1 cellular context compared by ENCODE assay signal in the genomic region with DNA sequence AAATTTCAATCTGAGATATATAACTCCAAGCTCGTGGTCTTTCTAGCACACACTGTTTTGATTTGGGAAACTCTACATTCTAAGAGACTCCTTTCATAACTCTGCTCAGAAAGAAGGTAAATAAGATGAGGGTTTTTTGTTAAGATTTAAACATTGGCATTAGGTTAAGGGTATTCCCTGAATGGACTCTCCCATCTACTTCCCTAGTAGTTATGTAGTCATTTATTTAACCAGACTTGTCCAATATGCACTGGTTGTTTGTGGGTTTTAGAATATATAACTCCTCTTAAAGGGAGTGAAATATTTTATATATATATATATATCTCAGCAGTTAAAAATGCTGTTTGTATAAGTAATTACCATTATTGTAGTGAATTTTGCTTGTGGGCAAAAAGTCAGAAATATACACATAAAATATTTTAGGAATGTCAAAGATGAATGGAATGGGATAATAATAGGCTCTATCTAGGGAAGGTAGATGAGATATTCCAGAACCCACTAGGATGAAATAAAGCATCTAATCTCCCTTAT.
TF ChIP-seq lines count a peak whose summit lies in the region.

No MANE protein-coding gene starts in this region.

TF ChIP-seq in GM23338, 12 proteins besides CTCF, POLR2A, EP300 and RAD21:
- TF ChIP-seq, protein P1, sequence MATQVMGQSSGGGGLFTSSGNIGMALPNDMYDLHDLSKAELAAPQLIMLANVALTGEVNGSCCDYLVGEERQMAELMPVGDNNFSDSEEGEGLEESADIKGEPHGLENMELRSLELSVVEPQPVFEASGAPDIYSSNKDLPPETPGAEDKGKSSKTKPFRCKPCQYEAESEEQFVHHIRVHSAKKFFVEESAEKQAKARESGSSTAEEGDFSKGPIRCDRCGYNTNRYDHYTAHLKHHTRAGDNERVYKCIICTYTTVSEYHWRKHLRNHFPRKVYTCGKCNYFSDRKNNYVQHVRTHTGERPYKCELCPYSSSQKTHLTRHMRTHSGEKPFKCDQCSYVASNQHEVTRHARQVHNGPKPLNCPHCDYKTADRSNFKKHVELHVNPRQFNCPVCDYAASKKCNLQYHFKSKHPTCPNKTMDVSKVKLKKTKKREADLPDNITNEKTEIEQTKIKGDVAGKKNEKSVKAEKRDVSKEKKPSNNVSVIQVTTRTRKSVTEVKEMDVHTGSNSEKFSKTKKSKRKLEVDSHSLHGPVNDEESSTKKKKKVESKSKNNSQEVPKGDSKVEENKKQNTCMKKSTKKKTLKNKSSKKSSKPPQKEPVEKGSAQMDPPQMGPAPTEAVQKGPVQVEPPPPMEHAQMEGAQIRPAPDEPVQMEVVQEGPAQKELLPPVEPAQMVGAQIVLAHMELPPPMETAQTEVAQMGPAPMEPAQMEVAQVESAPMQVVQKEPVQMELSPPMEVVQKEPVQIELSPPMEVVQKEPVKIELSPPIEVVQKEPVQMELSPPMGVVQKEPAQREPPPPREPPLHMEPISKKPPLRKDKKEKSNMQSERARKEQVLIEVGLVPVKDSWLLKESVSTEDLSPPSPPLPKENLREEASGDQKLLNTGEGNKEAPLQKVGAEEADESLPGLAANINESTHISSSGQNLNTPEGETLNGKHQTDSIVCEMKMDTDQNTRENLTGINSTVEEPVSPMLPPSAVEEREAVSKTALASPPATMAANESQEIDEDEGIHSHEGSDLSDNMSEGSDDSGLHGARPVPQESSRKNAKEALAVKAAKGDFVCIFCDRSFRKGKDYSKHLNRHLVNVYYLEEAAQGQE (IDR thresholded peaks at IDR 0.05; ENCODE audit: unreplicated experiment), result no peak
- TF ChIP-seq CREB1 (CRISPR knock-in tag; IDR thresholded peaks at IDR 0.05; ENCODE audit: low read depth) (no peak), EZH2phosphoT487 (IDR thresholded peaks at IDR 0.05; ENCODE audit: unreplicated experiment) (no peak), ETS1 (IDR thresholded peaks at IDR 0.05) (no peak), JUNB (IDR thresholded peaks at IDR 0.05; ENCODE audit: unreplicated experiment) (no peak), POLR2AphosphoS5 (IDR thresholded peaks at IDR 0.05; ENCODE audit: low read depth) (no peak), NANOG (IDR thresholded peaks at IDR 0.05; ENCODE audit: borderline replicate concordance) (no peak), STAT1 (IDR thresholded peaks at IDR 0.05; ENCODE audit: unreplicated experiment) (no peak)
- TF ChIP-seq, protein P2, sequence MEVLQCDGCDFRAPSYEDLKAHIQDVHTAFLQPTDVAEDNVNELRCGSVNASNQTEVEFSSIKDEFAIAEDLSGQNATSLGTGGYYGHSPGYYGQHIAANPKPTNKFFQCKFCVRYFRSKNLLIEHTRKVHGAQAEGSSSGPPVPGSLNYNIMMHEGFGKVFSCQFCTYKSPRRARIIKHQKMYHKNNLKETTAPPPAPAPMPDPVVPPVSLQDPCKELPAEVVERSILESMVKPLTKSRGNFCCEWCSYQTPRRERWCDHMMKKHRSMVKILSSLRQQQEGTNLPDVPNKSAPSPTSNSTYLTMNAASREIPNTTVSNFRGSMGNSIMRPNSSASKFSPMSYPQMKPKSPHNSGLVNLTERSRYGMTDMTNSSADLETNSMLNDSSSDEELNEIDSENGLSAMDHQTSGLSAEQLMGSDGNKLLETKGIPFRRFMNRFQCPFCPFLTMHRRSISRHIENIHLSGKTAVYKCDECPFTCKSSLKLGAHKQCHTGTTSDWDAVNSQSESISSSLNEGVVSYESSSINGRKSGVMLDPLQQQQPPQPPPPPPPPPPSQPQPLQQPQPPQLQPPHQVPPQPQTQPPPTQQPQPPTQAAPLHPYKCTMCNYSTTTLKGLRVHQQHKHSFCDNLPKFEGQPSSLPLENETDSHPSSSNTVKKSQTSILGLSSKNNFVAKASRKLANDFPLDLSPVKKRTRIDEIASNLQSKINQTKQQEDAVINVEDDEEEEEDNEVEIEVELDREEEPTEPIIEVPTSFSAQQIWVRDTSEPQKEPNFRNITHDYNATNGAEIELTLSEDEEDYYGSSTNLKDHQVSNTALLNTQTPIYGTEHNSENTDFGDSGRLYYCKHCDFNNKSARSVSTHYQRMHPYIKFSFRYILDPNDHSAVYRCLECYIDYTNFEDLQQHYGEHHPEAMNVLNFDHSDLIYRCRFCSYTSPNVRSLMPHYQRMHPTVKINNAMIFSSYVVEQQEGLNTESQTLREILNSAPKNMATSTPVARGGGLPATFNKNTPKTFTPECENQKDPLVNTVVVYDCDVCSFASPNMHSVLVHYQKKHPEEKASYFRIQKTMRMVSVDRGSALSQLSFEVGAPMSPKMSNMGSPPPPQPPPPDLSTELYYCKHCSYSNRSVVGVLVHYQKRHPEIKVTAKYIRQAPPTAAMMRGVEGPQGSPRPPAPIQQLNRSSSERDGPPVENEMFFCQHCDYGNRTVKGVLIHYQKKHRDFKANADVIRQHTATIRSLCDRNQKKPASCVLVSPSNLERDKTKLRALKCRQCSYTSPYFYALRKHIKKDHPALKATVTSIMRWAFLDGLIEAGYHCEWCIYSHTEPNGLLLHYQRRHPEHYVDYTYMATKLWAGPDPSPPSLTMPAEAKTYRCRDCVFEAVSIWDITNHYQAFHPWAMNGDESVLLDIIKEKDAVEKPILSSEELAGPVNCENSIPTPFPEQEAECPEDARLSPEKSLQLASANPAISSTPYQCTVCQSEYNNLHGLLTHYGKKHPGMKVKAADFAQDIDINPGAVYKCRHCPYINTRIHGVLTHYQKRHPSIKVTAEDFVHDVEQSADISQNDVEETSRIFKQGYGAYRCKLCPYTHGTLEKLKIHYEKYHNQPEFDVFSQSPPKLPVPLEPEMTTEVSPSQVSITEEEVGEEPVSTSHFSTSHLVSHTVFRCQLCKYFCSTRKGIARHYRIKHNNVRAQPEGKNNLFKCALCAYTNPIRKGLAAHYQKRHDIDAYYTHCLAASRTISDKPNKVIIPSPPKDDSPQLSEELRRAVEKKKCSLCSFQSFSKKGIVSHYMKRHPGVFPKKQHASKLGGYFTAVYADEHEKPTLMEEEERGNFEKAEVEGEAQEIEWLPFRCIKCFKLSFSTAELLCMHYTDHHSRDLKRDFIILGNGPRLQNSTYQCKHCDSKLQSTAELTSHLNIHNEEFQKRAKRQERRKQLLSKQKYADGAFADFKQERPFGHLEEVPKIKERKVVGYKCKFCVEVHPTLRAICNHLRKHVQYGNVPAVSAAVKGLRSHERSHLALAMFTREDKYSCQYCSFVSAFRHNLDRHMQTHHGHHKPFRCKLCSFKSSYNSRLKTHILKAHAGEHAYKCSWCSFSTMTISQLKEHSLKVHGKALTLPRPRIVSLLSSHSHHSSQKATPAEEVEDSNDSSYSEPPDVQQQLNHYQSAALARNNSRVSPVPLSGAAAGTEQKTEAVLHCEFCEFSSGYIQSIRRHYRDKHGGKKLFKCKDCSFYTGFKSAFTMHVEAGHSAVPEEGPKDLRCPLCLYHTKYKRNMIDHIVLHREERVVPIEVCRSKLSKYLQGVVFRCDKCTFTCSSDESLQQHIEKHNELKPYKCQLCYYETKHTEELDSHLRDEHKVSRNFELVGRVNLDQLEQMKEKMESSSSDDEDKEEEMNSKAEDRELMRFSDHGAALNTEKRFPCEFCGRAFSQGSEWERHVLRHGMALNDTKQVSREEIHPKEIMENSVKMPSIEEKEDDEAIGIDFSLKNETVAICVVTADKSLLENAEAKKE (CRISPR knock-in tag; IDR thresholded peaks at IDR 0.05), result no peak
